Comparison of ENCODE assay signal across 25 cellular contexts in genomic region chr1:32874860-32875793, GRCh38. TPM values are rescaled to one million over a fixed set of nuclear protein-coding genes. Genes with fewer than 3 reads are reported as not detected.
A peak's percentile ranks its signal among the peaks of the same experiment; 100 is the strongest.
DNase-seq lines count a peak whose midpoint lies in the region; ATAC-seq and TF ChIP-seq lines count a peak whose summit lies in the region.
"Had no signal": no experiment of that assay in that cellular context is flagged by ENCODE, and none has a peak within 500 bp of the region (broad histone marks: within the 10 kb centered on the region; RNA-seq: fewer than 3 reads in every experiment).

No MANE protein-coding gene starts in this region.

- H3K27me3 ChIP-seq in BLaER1 treated with 17β-estradiol and CSF1 and Interleukin-3, amounts not matched to agents 10 nM and 100 nM = peaks cover 22 to 29% (median 22%) of the 10 kb centered on the region in 11 experiments
- H3K27me3 ChIP-seq in WERI-Rb-1 (ENCODE audit: insufficient read depth, low read depth, severe bottlenecking) (no peaks in the 10 kb centered on the region), mesendoderm (ENCODE audit: insufficient read depth, low read length, poor library complexity) (no peaks in the 10 kb centered on the region)

- H3K36me3 ChIP-seq in BLaER1 treated with 17β-estradiol and CSF1 and Interleukin-3, amounts not matched to agents 10 nM and 100 nM = no peaks in the 10 kb centered on the region
- H3K36me3 ChIP-seq in WERI-Rb-1 = no peaks in the 10 kb centered on the region
- H3K36me3 ChIP-seq in mesendoderm (ENCODE audit: control insufficient read depth, insufficient read depth, low read length) = no peaks in the 10 kb centered on the region
- H3K36me3 ChIP-seq: brain microvascular endothelial cell, colonic mucosa, esophagus squamous epithelium, gastroesophageal sphincter, lower lobe of right lung, tibial artery had no signal

- H3K23ac ChIP-seq in mesendoderm (ENCODE audit: low read length) = no peak overlapping the region

- no peak overlapping the region for H2BK5ac ChIP-seq in mesendoderm (ENCODE audit: low read length)

- no peaks in the 10 kb centered on the region for H3K79me2 ChIP-seq in mesendoderm (ENCODE audit: control insufficient read depth, insufficient read depth, low read length)

- WGBS in mesendoderm (ENCODE audit: extremely low coverage, insufficient coverage, low lambda C conversion rate) = no CpG with 5 or more reads among the region's 6 CpGs

- H3K9ac ChIP-seq in BLaER1 treated with 17β-estradiol and CSF1 and Interleukin-3, amounts not matched to agents 10 nM and 100 nM = peak overlapping the region in 2 of 11 experiments; percentile 1; a peak in 1 of 22 replicates
- H3K9ac ChIP-seq in mesendoderm (ENCODE audit: low read length) = no peak overlapping the region

- no peak overlapping the region; a peak in 1 of 22 replicates for H3K27ac ChIP-seq in BLaER1 treated with 17β-estradiol and CSF1 and Interleukin-3, amounts not matched to agents 10 nM and 100 nM
- 0 out of 2 replicates have a peak overlapping the region, but pooled peaks have one; percentile 10 for H3K27ac ChIP-seq in WERI-Rb-1
- no peak overlapping the region for H3K27ac ChIP-seq in mesendoderm (ENCODE audit: low read depth, low read length)
- H3K27ac ChIP-seq: 22Rv1, brain microvascular endothelial cell, colonic mucosa, esophagus squamous epithelium, gastroesophageal sphincter, lower lobe of right lung, tibial artery had no signal

- peak overlapping the region; percentile 2 for H3K56ac ChIP-seq in mesendoderm (ENCODE audit: low read length)

- H4K20me1 ChIP-seq in BLaER1 treated with 17β-estradiol and CSF1 and Interleukin-3, amounts not matched to agents 10 nM and 100 nM = peaks cover 0 to 19% (median 11%) of the 10 kb centered on the region in 11 experiments; a peak in 16 of 22 replicates

- no peaks in the 10 kb centered on the region for H3K79me1 ChIP-seq in mesendoderm (ENCODE audit: low read length)

- H2BK120ac ChIP-seq in mesendoderm (ENCODE audit: low read depth, low read length) = no peak overlapping the region

- peaks cover 18 to 52% (median 47%) of the 10 kb centered on the region in 10 experiments for H3K4me1 ChIP-seq in BLaER1 treated with 17β-estradiol and CSF1 and Interleukin-3, amounts not matched to agents 10 nM and 100 nM
- H3K4me1 ChIP-seq in mesendoderm (ENCODE audit: control insufficient read depth, low read depth, low read length) = peaks cover 11% of the 10 kb centered on the region

- no peak overlapping the region for H4K5ac ChIP-seq in mesendoderm (ENCODE audit: low read length)

- H3K4me3 ChIP-seq in BLaER1 treated with 17β-estradiol and CSF1 and Interleukin-3, amounts not matched to agents 10 nM and 100 nM = no peak overlapping the region
- H3K4me3 ChIP-seq in WERI-Rb-1 (ENCODE audit: low read depth, low read length) = no peak overlapping the region
- no peak overlapping the region for H3K4me3 ChIP-seq in mesendoderm (ENCODE audit: low read length)
- H3K4me3 ChIP-seq: colonic mucosa, esophagus squamous epithelium, gastroesophageal sphincter, lower lobe of right lung, tibial artery had no signal

- no peak overlapping the region for H3K4ac ChIP-seq in mesendoderm (ENCODE audit: low read depth, low read length)

- DNase-seq in DMS 273 (lab: John Stamatoyannopoulos, UW; ENCODE audit: unreplicated experiment) (peak; percentile 27), DMS 273 treated with DMSO at 0.1 percent for 48 hours (lab: John Stamatoyannopoulos, UW) (no peak), WERI-Rb-1 (no peak), mesendoderm (no peak), NCI-H446 treated with DMSO at 0.1 percent for 48 hours (lab: John Stamatoyannopoulos, UW) (no peak)
- DNase-seq: activated CD4-positive, alpha-beta T cell treated with anti-CD3 and anti-CD28 coated beads for 36 hours; activated gamma-delta T cell; brain microvascular endothelial cell; colonic mucosa; effector memory CD8-positive, alpha-beta T cell; esophagus squamous epithelium; lower lobe of right lung; NCI-H1105 treated with DMSO at 0.1 percent for 48 hours; NCI-H2029 treated with DMSO at 0.1 percent for 48 hours; NCI-H510A; occipital lobe; stimulated activated CD4-positive, alpha-beta T cell treated with anti-CD3 and anti-CD28 coated beads, Interleukin-4, amount 100 ng/mL, for 24 hours; stimulated activated naive CD8-positive, alpha-beta T cell treated with anti-CD3 and anti-CD28 coated beads, Interleukin-15, Interleukin-2, amounts not matched to agents 100 U/mL and 50 U/mL, for 24 hours had no signal

- no peak overlapping the region for H2BK15ac ChIP-seq in mesendoderm (replicated peaks; ENCODE audit: low read depth)

- no peak for TF ChIP-seq CTCF in WERI-Rb-1 (IDR thresholded peaks at IDR 0.05; ENCODE audit: low read depth, low read length)

- H3K4me2 ChIP-seq in BLaER1 treated with 17β-estradiol and CSF1 and Interleukin-3, amounts not matched to agents 10 nM and 100 nM = peak overlapping the region; percentile 13 to 61 (median 50); a peak in 16 of 22 replicates
- no peak overlapping the region for H3K4me2 ChIP-seq in mesendoderm (ENCODE audit: low read length)

- H3K18ac ChIP-seq in mesendoderm (ENCODE audit: low read length) = no peak overlapping the region

- H2AK5ac ChIP-seq in mesendoderm (ENCODE audit: low read length) = no peak overlapping the region

- no peak for ATAC-seq in GM19463 (IDR thresholded peaks at IDR 0.05; ENCODE audit: unreplicated experiment)
- no peak for ATAC-seq in GM19452 (IDR thresholded peaks at IDR 0.05; ENCODE audit: unreplicated experiment)
- ATAC-seq: activated CD4-positive, alpha-beta T cell treated with anti-CD3 and anti-CD28 coated beads for 36 hours; effector memory CD8-positive, alpha-beta T cell; gastroesophageal sphincter; lower lobe of right lung; stimulated activated naive CD8-positive, alpha-beta T cell treated with anti-CD3 and anti-CD28 coated beads, Interleukin-15, Interleukin-2, amounts not matched to agents 100 U/mL and 50 U/mL, for 24 hours had no signal

- no peaks in the 10 kb centered on the region for H3K9me3 ChIP-seq in BLaER1 treated with 17β-estradiol and CSF1 and Interleukin-3, amounts not matched to agents 10 nM and 100 nM (replicated peaks in 1 of 11)
- H3K9me3 ChIP-seq in WERI-Rb-1 (ENCODE audit: severe bottlenecking) = no peaks in the 10 kb centered on the region
- H3K9me3 ChIP-seq: colonic mucosa, esophagus squamous epithelium, gastroesophageal sphincter, lower lobe of right lung, tibial artery had no signal

- H4K8ac ChIP-seq in mesendoderm (ENCODE audit: low read depth, low read length) = no peak overlapping the region

RNA-seq across cellular contexts. Expression of gene FNDC5, which starts 4.4 kb away (rescaled TPM):
- 0.63 TPM for polyA plus RNA-seq in mesendoderm (2013, experiment 1 of 2)
- polyA plus RNA-seq in mesendoderm (2013, experiment 2 of 2) = 0.84 TPM
- polyA plus RNA-seq: keratinocyte had no signal

RNA-seq across cellular contexts. Expression of gene HPCA, which starts 11.2 kb away (rescaled TPM):
- polyA plus RNA-seq in mesendoderm (2013, experiment 1 of 2) = 0.58 TPM
- polyA plus RNA-seq in mesendoderm (2013, experiment 2 of 2) = 0.95 TPM
- polyA plus RNA-seq: keratinocyte had no signal

RNA-seq across cellular contexts. Expression of gene TMEM54, which starts 26.1 kb away (rescaled TPM):
- polyA plus RNA-seq in mesendoderm (2013, experiment 1 of 2) = 8.4 TPM
- polyA plus RNA-seq in mesendoderm (2013, experiment 2 of 2) = 8.0 TPM

RNA-seq across cellular contexts. Expression of gene S100PBP, which starts 57.7 kb away (rescaled TPM):
- 15.2 TPM for polyA plus RNA-seq in mesendoderm (2013, experiment 1 of 2)
- 15.5 TPM for polyA plus RNA-seq in mesendoderm (2013, experiment 2 of 2)

RNA-seq across cellular contexts. Expression of gene YARS1, which starts 58.0 kb away (rescaled TPM):
- 217 TPM for polyA plus RNA-seq in mesendoderm (2013, experiment 1 of 2)
- 220 TPM for polyA plus RNA-seq in mesendoderm (2013, experiment 2 of 2)
